In the genomic region with DNA sequence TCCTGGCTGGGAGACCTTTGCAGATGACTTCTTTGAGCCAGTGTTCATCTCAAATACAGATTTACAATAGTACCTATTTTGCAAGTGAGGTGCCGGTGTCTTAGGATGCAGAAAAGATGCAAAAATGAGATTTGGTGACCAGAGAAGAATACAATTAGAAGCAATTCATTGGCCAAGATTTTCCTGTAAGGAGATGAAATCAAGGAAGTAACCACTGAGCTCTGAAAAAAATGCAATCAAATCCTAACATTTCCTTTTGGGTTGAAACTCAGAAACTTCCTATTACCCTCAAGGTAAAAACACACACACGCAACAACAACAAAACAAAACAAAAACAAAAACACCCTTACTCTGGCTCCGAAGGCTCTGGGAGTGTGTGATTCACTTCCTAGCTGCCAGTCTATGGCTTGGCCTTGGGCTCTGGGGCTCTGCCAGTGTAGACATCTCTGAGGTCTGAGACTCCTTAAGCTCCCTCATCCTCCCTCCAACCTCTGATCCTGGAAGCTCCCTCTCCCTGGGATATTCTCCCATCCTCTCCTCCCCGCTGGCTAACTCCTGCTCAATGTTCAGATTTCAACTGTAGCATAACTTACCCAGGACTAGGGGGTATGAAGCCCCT, we compare ENCODE assay signal across 1 cellular context.
TF ChIP-seq lines count a peak whose summit lies in the region.

No MANE protein-coding gene starts in this region.

TF ChIP-seq in K562, 482 proteins besides CTCF, POLR2A, EP300 and RAD21:
- no peak for TF ChIP-seq MIER1 (IDR thresholded peaks at IDR 0.05; ENCODE audit: low read depth)
- TF ChIP-seq CBX2 (IDR thresholded peaks at IDR 0.05; ENCODE audit: insufficient read depth, low read length, poor library complexity, severe bottlenecking): peak; percentile 46
